ENCODE assay signal across 18 cellular contexts in the genomic region with DNA sequence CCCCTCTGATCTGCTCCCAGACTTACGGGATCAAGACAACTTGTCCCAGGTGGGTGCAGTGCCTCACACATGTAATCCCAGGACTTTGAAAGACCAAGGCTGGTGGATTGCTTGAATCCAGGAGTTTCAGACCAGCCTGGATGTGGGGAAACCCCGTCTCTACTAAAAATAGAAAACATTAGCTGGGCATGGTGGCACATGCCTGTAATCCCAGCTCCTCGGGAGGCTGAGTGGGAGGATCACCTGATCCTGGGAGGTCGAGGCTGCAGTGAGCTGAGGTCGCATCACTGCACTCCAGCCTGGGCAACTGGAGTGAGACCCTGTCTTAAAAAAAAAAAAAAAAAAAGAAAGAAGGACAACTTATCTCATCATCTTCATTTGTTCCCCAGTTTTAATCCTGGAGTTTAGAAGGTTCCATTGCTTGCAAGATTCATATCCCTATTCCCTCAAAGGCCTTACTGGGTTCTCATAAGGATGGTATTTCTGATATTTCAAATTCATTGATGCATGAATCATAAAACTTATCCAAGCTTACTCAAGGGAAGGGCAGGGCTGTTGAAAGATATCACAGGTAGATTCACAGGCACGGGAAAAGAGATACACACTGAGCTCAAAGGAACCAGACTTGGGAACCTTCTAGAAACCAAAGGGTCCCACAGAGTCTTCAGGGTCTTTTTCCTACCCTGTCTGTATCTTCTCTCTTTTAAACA. TPM values are rescaled to one million over a fixed set of nuclear protein-coding genes. Genes with fewer than 3 reads are reported as not detected.
DNase-seq lines count a peak whose midpoint lies in the region; ATAC-seq, FAIRE-seq and TF ChIP-seq lines count a peak whose summit lies in the region.
"Had no signal": no experiment of that assay in that cellular context is flagged by ENCODE, and none has a peak within 500 bp of the region (broad histone marks: within the 10 kb centered on the region; RNA-seq: fewer than 3 reads in every experiment).

No MANE protein-coding gene starts in this region.

- DNase-seq in NCI-H2171 treated with DMSO at 0.1 percent for 48 hours (lab: John Stamatoyannopoulos, UW), result peak; percentile 44
- DNase-seq in NCI-H2171 (lab: John Stamatoyannopoulos, UW), result no peak
- no peak for DNase-seq in keratinocyte (ENCODE audit: low read depth, low spot score)
- DNase-seq in trophoblast cell, result no peak
- DNase-seq in stimulated activated naive B cell treated with anti-CD40 and anti-IgM and Interleukin-4, amounts not matched to agents 10 μg/mL and 1 μg/mL and 100 μg/mL, for 72 hours, result no peak
- DNase-seq in foreskin melanocyte, result no peak
- DNase-seq in islet precursor cell, result no peak
- DNase-seq: 8988T, BE2C, GF-D8, NCI-H1048, NCI-H1436 treated with DMSO at 0.1 percent for 48 hours, NCI-H2029 treated with DMSO at 0.1 percent for 48 hours, NCI-H510A treated with DMSO at 0.1 percent for 48 hours, NCI-H82 had no signal

- peak overlapping the region; percentile 19 for H3K27ac ChIP-seq in keratinocyte (ENCODE audit: control insufficient read depth, insufficient read depth, low read length)
- H3K27ac ChIP-seq in trophoblast cell (ENCODE audit: low read depth, low read length), result no peak overlapping the region

- no peak overlapping the region for H4K12ac ChIP-seq in trophoblast cell (ENCODE audit: low read depth, low read length)

- ATAC-seq in stimulated activated naive B cell treated with anti-CD40 and anti-IgM and Interleukin-4, amounts not matched to agents 10 μg/mL and 1 μg/mL and 100 μg/mL, for 72 hours (replicated peaks), result no peak
- no peak for ATAC-seq in HG02623 (IDR thresholded peaks at IDR 0.05; ENCODE audit: unreplicated experiment)
- ATAC-seq: GM23338 had no signal

- no peak overlapping the region for H4K8ac ChIP-seq in trophoblast cell (ENCODE audit: low read depth, low read length)

- no peak overlapping the region for H4K91ac ChIP-seq in trophoblast cell (ENCODE audit: low read depth, low read length)

- no peaks in the 10 kb centered on the region for H4K20me1 ChIP-seq in keratinocyte (ENCODE audit: control insufficient read depth, extremely low read depth, insufficient read depth, low read length)

- H2AK5ac ChIP-seq in trophoblast cell (ENCODE audit: low read length), result no peak overlapping the region

- H3K4me3 ChIP-seq in keratinocyte (ENCODE audit: control insufficient read depth in 2 of 3, extremely low read depth in 1 of 3, insufficient read depth in 2 of 3, low read depth in 1 of 3, low read length in 3 of 3) (no peak overlapping the region), trophoblast cell (ENCODE audit: low read depth, low read length) (no peak overlapping the region)
- H3K4me3 ChIP-seq: GM23338 had no signal

- peaks cover 5 to 13% of the 10 kb centered on the region in 2 donors for H3K36me3 Mint-ChIP-seq in stimulated activated naive B cell treated with anti-CD40 and anti-IgM and Interleukin-4, amounts not matched to agents 10 μg/mL and 1 μg/mL and 100 μg/mL, for 72 hours

- dilution Hi-C loops in keratinocyte (cut with MboI; ENCODE audit: extremely low pct_ligation_motif_present, low sequenced_read_pairs), result no loop called here

- no peak overlapping the region for H3K4ac ChIP-seq in trophoblast cell (ENCODE audit: low read depth, low read length)

- WGBS in trophoblast cell (ENCODE audit: extremely low coverage, insufficient coverage, insufficient read length), result no CpG with 5 or more reads among the region's 6 CpGs

- no peak overlapping the region for H3K14ac ChIP-seq in trophoblast cell (ENCODE audit: low read length)

- H3K18ac ChIP-seq in trophoblast cell (ENCODE audit: low read length), result no peak overlapping the region

- peaks cover 46 to 68% of the 10 kb centered on the region in 2 donors for H3K4me1 Mint-ChIP-seq in stimulated activated naive B cell treated with anti-CD40 and anti-IgM and Interleukin-4, amounts not matched to agents 10 μg/mL and 1 μg/mL and 100 μg/mL, for 72 hours

- H2AFZ ChIP-seq in keratinocyte (ENCODE audit: control insufficient read depth, low read length) (no peak overlapping the region), trophoblast cell (ENCODE audit: insufficient read depth, low read length, poor library complexity) (no peak overlapping the region)
- H2AFZ ChIP-seq: GM23338 had no signal

- no peak overlapping the region for H2BK120ac ChIP-seq in trophoblast cell (ENCODE audit: insufficient read depth, low read length, poor library complexity)

- H2BK5ac ChIP-seq in trophoblast cell (ENCODE audit: low read depth, low read length, poor library complexity), result no peak overlapping the region

- H3K36me3 ChIP-seq in keratinocyte (ENCODE audit: control insufficient read depth in 2 of 2, extremely low read depth in 1 of 2, insufficient read depth in 2 of 2, low read length in 2 of 2), result no peaks in the 10 kb centered on the region
- no peaks in the 10 kb centered on the region for H3K36me3 ChIP-seq in trophoblast cell (ENCODE audit: control insufficient read depth in 1 of 2, insufficient read depth in 2 of 2, low read length in 2 of 2)
- H3K36me3 ChIP-seq: BE2C had no signal

- H3K79me1 ChIP-seq in trophoblast cell (ENCODE audit: low read length), result peaks cover 11% of the 10 kb centered on the region

- no peaks in the 10 kb centered on the region for H3K9me3 Mint-ChIP-seq in stimulated activated naive B cell treated with anti-CD40 and anti-IgM and Interleukin-4, amounts not matched to agents 10 μg/mL and 1 μg/mL and 100 μg/mL, for 72 hours
- H3K9me3 Mint-ChIP-seq: GM23338 had no signal

- peak overlapping the region; percentile 15 for H2BK12ac ChIP-seq in trophoblast cell (ENCODE audit: low read length)

- no peaks in the 10 kb centered on the region for H3K27me3 ChIP-seq in keratinocyte (ENCODE audit: control insufficient read depth, extremely low read depth, insufficient read depth, low read length)
- H3K27me3 ChIP-seq in trophoblast cell (ENCODE audit: insufficient read depth, low read length), result no peaks in the 10 kb centered on the region
- H3K27me3 ChIP-seq: BE2C had no signal

- peak overlapping the region; percentile 1 for H3K4me2 ChIP-seq in keratinocyte (ENCODE audit: control insufficient read depth, extremely low read depth, insufficient read depth, low read depth, low read length)
- no peak overlapping the region for H3K4me2 ChIP-seq in trophoblast cell (ENCODE audit: low read length)
- H3K4me2 ChIP-seq: GM23338 had no signal

- H3K27me3 Mint-ChIP-seq in stimulated activated naive B cell treated with anti-CD40 and anti-IgM and Interleukin-4, amounts not matched to agents 10 μg/mL and 1 μg/mL and 100 μg/mL, for 72 hours, result no peaks in the 10 kb centered on the region

- H3K9me3 ChIP-seq in keratinocyte (ENCODE audit: control insufficient read depth, low read depth, low read length) (no peaks in the 10 kb centered on the region), trophoblast cell (ENCODE audit: insufficient read depth, low read depth, low read length) (no peaks in the 10 kb centered on the region)
- H3K9me3 ChIP-seq: BE2C had no signal

- no peaks in the 10 kb centered on the region for H3K9me1 ChIP-seq in keratinocyte (ENCODE audit: control insufficient read depth, extremely low read depth, insufficient read depth, low read length)

- H3K23ac ChIP-seq in trophoblast cell (ENCODE audit: low read length), result no peak overlapping the region

- TF ChIP-seq CTCF in keratinocyte (optimal IDR thresholded peaks at IDR 0.05 in 1 of 3, IDR thresholded peaks at IDR 0.05 in 1 of 3, conservative IDR thresholded peaks at IDR 0.05 in 1 of 3; ENCODE audit: extremely low read depth in 1 of 3, insufficient read depth in 2 of 3, low read length in 3 of 3), result no peak

- no peak overlapping the region for H3K9ac ChIP-seq in keratinocyte (ENCODE audit: control insufficient read depth, extremely low read depth, insufficient read depth, low read length)
- no peak overlapping the region for H3K9ac ChIP-seq in trophoblast cell (ENCODE audit: low read length)

- H3K79me2 ChIP-seq in keratinocyte (ENCODE audit: control insufficient read depth, insufficient read depth, low read length) (peaks cover 11% of the 10 kb centered on the region), trophoblast cell (ENCODE audit: control insufficient read depth, insufficient read depth, low read length, poor library complexity) (no peaks in the 10 kb centered on the region)

- peak overlapping the region; percentile 38 for H3K27ac Mint-ChIP-seq in stimulated activated naive B cell treated with anti-CD40 and anti-IgM and Interleukin-4, amounts not matched to agents 10 μg/mL and 1 μg/mL and 100 μg/mL, for 72 hours
- H3K27ac Mint-ChIP-seq: GM23338 had no signal

- no peak overlapping the region for H3K4me3 Mint-ChIP-seq in stimulated activated naive B cell treated with anti-CD40 and anti-IgM and Interleukin-4, amounts not matched to agents 10 μg/mL and 1 μg/mL and 100 μg/mL, for 72 hours
- H3K4me3 Mint-ChIP-seq: GM23338 had no signal

- FAIRE-seq in keratinocyte (lab: Jason Lieb, UNC), result no peak
- FAIRE-seq: GM12892 had no signal

- H3K4me1 ChIP-seq in keratinocyte (ENCODE audit: control insufficient read depth, extremely low read depth, insufficient read depth, low read length), result peaks cover 45% of the 10 kb centered on the region
- peaks cover 10 to 15% of the 10 kb centered on the region in 2 experiments for H3K4me1 ChIP-seq in trophoblast cell (ENCODE audit: control insufficient read depth in 1 of 2, insufficient read depth in 2 of 2, low read length in 2 of 2)

RNA-seq across cellular contexts. Expression of gene ENDOD1, which starts 14.6 kb away (rescaled TPM):
- polyA plus RNA-seq in keratinocyte, result 27.2 to 36.0 TPM (median 35.5 TPM) in 3 replicates
- 34.5 TPM for polyA plus RNA-seq in keratinocyte (2011; ENCODE audit: low read depth)
- 13.1 and 21.4 TPM in 2 replicates for polyA plus RNA-seq in keratinocyte (2011; cell fraction: cytosol; rRNA removed)
- 44.5 and 53.7 TPM in 2 replicates for polyA plus RNA-seq in keratinocyte (2011; cell fraction: nucleus; rRNA removed)
- 33.8 and 50.7 TPM in 2 replicates for polyA plus RNA-seq in keratinocyte (2012; ENCODE audit: low replicate concordance)
- 34.8 to 49.0 TPM (median 45.2 TPM) in 3 replicates for polyA minus RNA-seq in keratinocyte
- polyA minus RNA-seq in keratinocyte (2011; cell fraction: cytosol; rRNA and poly(A)+ RNA removed), result 31.7 TPM
- 59.9 and 88.3 TPM in 2 replicates for polyA minus RNA-seq in keratinocyte (2011; cell fraction: nucleus; rRNA and poly(A)+ RNA removed)
- polyA plus RNA-seq in trophoblast cell (2013), result 24.8 and 25.3 TPM in 2 replicates

RNA-seq across cellular contexts. Expression of gene SRSF8, which starts 37.6 kb away (rescaled TPM):
- 37.8 to 47.7 TPM (median 43.0 TPM) in 3 replicates for polyA plus RNA-seq in keratinocyte
- polyA plus RNA-seq in keratinocyte (2011; ENCODE audit: low read depth), result 15.7 TPM
- 35.3 and 57.1 TPM in 2 replicates for polyA plus RNA-seq in keratinocyte (2011; cell fraction: cytosol; rRNA removed)
- polyA plus RNA-seq in keratinocyte (2011; cell fraction: nucleus; rRNA removed), result 36.9 and 45.8 TPM in 2 replicates
- polyA plus RNA-seq in keratinocyte (2012; ENCODE audit: low replicate concordance), result 39.3 and 49.9 TPM in 2 replicates
- polyA minus RNA-seq in keratinocyte, result 11.3 to 25.0 TPM (median 21.3 TPM) in 3 replicates
- 15.3 TPM for polyA minus RNA-seq in keratinocyte (2011; cell fraction: cytosol; rRNA and poly(A)+ RNA removed)
- 11.4 and 13.8 TPM in 2 replicates for polyA minus RNA-seq in keratinocyte (2011; cell fraction: nucleus; rRNA and poly(A)+ RNA removed)
- polyA plus RNA-seq in trophoblast cell (2013), result 18.6 and 18.9 TPM in 2 replicates

RNA-seq across cellular contexts. Expression of gene KDM4F, which starts 55.1 kb away (rescaled TPM):
- polyA plus RNA-seq in keratinocyte, result not detected in 3 replicates
- not detected for polyA plus RNA-seq in keratinocyte (2011; ENCODE audit: low read depth)
- polyA plus RNA-seq in keratinocyte (2011; cell fraction: cytosol; rRNA removed), result not detected in 2 replicates
- polyA plus RNA-seq in keratinocyte (2011; cell fraction: nucleus; rRNA removed), result not detected in 2 replicates
- not detected in 2 replicates for polyA plus RNA-seq in keratinocyte (2012; ENCODE audit: low replicate concordance)
- not detected in 3 replicates for polyA minus RNA-seq in keratinocyte
- not detected for polyA minus RNA-seq in keratinocyte (2011; cell fraction: cytosol; rRNA and poly(A)+ RNA removed)
- polyA minus RNA-seq in keratinocyte (2011; cell fraction: nucleus; rRNA and poly(A)+ RNA removed), result not detected in 2 replicates
- polyA plus RNA-seq in trophoblast cell (2013), result not detected in 2 replicates
- polyA plus RNA-seq: GM23338 had no signal
